9 cellular contexts compared by ENCODE assay signal in the genomic region with DNA sequence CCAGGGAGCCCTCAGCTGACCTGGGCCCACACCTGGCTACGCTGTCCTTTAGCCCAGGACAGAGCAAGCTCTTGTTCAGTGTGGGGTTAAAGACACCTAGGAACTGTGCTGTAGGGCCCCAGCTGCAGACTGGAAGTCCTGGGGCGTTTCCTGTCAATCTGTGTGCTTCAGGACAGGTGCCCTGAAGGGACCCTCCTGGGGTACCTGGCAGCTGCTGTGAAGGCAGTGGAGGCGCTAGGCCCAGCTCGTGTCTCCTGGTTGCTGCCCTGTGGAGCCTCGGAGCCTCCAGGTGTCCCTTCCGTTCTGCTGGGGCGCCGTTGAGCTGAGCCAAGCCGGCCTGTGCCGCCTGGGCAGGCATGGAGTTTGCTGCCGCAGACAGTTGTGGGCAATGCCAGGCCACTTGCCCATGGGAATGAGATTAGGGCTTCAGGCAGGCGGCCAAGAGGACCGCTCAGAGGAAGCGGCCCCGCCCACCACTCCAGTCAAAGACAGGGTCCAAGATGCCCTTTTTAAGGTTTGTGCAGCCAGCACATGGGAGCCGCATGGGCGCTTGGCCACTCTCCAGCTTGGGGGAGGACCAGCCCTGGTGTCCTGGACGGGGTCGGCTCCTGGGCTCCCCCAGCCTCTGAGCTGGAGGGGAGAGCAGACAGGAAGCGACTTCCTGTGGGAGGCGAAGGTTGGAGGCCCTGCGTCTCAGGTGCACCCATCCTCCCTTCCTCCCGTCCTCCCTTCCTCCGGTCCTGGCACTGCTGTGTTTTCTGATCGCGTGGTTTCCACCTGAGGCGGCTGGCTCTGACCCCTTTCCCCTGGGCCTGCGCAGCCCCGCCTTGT. TPM values are rescaled to one million over a fixed set of nuclear protein-coding genes. Genes with fewer than 3 reads are reported as not detected.
A peak's percentile ranks its signal among the peaks of the same experiment; 100 is the strongest.
DNase-seq lines count a peak whose midpoint lies in the region; ATAC-seq and TF ChIP-seq lines count a peak whose summit lies in the region.
"Had no signal": no experiment of that assay in that cellular context is flagged by ENCODE, and none has a peak within 500 bp of the region (broad histone marks: within the 10 kb centered on the region; RNA-seq: fewer than 3 reads in every experiment).

No MANE protein-coding gene starts in this region.

- intact Hi-C loops in left cardiac atrium (cut with DNase I): no loop called here

- ATAC-seq in activated T-cell treated with anti-CD3 and anti-CD28 coated beads, Interleukin-2, amount 50 U/mL, for 72 hours (replicated peaks in 1 of 2): no peak
- peak; percentile 17 to 24 for ATAC-seq in left cardiac atrium
- no peak for ATAC-seq in HG02840 (IDR thresholded peaks at IDR 0.05; ENCODE audit: low FRiP score, unreplicated experiment)
- ATAC-seq in esophagus mucosa: no peak

- peak overlapping the region; percentile 56 to 61 (median 59) for H3K4me3 ChIP-seq in skeletal muscle tissue (ENCODE audit: low read length in 3 of 3)

- peaks cover 39% of the 10 kb centered on the region for H3K36me3 Mint-ChIP-seq in HFFc6 (ENCODE audit: low read depth)
- peaks cover 17 to 42% of the 10 kb centered on the region in 2 donors for H3K36me3 Mint-ChIP-seq in activated T-cell treated with anti-CD3 and anti-CD28 coated beads, Interleukin-2, amount 50 U/mL, for 72 hours (ENCODE audit: insufficient read depth in 2 of 2)

- CTCF ChIA-PET in GM10248 (lab: Yijun Ruan, JAX): no interaction called here

- peak overlapping the region; percentile 50 to 76 (median 61) for H3K9ac ChIP-seq in skeletal muscle tissue (ENCODE audit: low read depth in 1 of 3, low read length in 3 of 3)

- H3K4me1 Mint-ChIP-seq in HFFc6 (ENCODE audit: low read depth): peaks cover 35% of the 10 kb centered on the region
- peaks cover 44% of the 10 kb centered on the region for H3K4me1 Mint-ChIP-seq in activated T-cell treated with anti-CD3 and anti-CD28 coated beads, Interleukin-2, amount 50 U/mL, for 72 hours (ENCODE audit: low read depth)

- peaks cover 15% of the 10 kb centered on the region for H3K27me3 Mint-ChIP-seq in HFFc6 (ENCODE audit: insufficient read depth)
- no peaks in the 10 kb centered on the region for H3K27me3 Mint-ChIP-seq in activated T-cell treated with anti-CD3 and anti-CD28 coated beads, Interleukin-2, amount 50 U/mL, for 72 hours (ENCODE audit: low read depth)

- H3K4me3 Mint-ChIP-seq in HFFc6: peak overlapping the region; percentile 66
- H3K4me3 Mint-ChIP-seq in activated T-cell treated with anti-CD3 and anti-CD28 coated beads, Interleukin-2, amount 50 U/mL, for 72 hours: peak overlapping the region; percentile 89 to 91

- no peaks in the 10 kb centered on the region for H3K9me3 ChIP-seq in skeletal muscle tissue (ENCODE audit: control insufficient read depth in 3 of 3, low read length in 3 of 3)

- H3K27ac Mint-ChIP-seq in HFFc6: peak overlapping the region; percentile 80
- H3K27ac Mint-ChIP-seq in activated T-cell treated with anti-CD3 and anti-CD28 coated beads, Interleukin-2, amount 50 U/mL, for 72 hours: peak overlapping the region; percentile 87

- POLR2A ChIA-PET in GM10248 (lab: Yijun Ruan, JAX): interaction anchor here (3.3 kb wide), 1 partner anchor 9 kb away, joined by 14 read pairs; no protein-coding TSS in a partner anchor

- H3K27ac ChIP-seq in skeletal muscle tissue (ENCODE audit: low read depth, low read length): peak overlapping the region; percentile 62

- peaks cover 55 to 66% (median 57%) of the 10 kb centered on the region in 3 donors for H3K4me1 ChIP-seq in skeletal muscle tissue (ENCODE audit: control insufficient read depth in 3 of 3, insufficient read depth in 3 of 3, low read length in 3 of 3)

- H3K27me3 ChIP-seq in skeletal muscle tissue (ENCODE audit: control insufficient read depth in 3 of 3, insufficient read depth in 3 of 3, low read length in 3 of 3): no peaks in the 10 kb centered on the region

- DNase-seq in HFFc6: no peak
- DNase-seq in activated T-cell treated with anti-CD3 and anti-CD28 coated beads, Interleukin-2, amount 50 U/mL, for 72 hours: no peak
- DNase-seq in left cardiac atrium: peak; percentile 89
- no peak for DNase-seq in GM10248 (ENCODE audit: extremely low spot score)
- no peak for DNase-seq in cerebellar cortex (ENCODE audit: low spot score)

- H3K9me3 Mint-ChIP-seq in HFFc6: no peaks in the 10 kb centered on the region
- no peaks in the 10 kb centered on the region for H3K9me3 Mint-ChIP-seq in activated T-cell treated with anti-CD3 and anti-CD28 coated beads, Interleukin-2, amount 50 U/mL, for 72 hours

- TF ChIP-seq CTCF in HFFc6 (IDR thresholded peaks at IDR 0.05): no peak
- TF ChIP-seq CTCF in GM10248 (IDR thresholded peaks at IDR 0.05; ENCODE audit: control extremely low read depth, extremely low read depth, low read depth, missing control alignments): no peak

- H3K36me3 ChIP-seq in skeletal muscle tissue (ENCODE audit: control insufficient read depth in 3 of 3, insufficient read depth in 3 of 3, low read length in 3 of 3): peaks cover 28 to 32% (median 30%) of the 10 kb centered on the region in 3 donors

RNA-seq across cellular contexts. Expression of gene PTBP1, which starts 4.0 kb away (rescaled TPM):
- total RNA-seq in HFFc6 (2021; fragmentation: NEBNext Ultra II Directional; extraction: Animal tissue kit (Norgen Biotek cat#: 25700)): 100 to 1,000 TPM; 307 to 421 (median 380) TPM
- 100 to 1,000 TPM; 515 to 611 TPM for total RNA-seq in activated T-cell treated with anti-CD3 and anti-CD28 coated beads, Interleukin-2, amount 50 U/mL, for 72 hours
- total RNA-seq in left cardiac atrium (100 to 1,000 TPM in 1 of 2 donors, 10 to 100 TPM in 1; 90.1 to 131 TPM), skeletal muscle tissue (50.1 TPM), esophagus mucosa (279 TPM)

RNA-seq across cellular contexts. Expression of gene PLPPR3, which starts 20.5 kb away (rescaled TPM):
- under 1 TPM in 1 of 6 experiments, not detected in 5; 0.09 TPM for total RNA-seq in HFFc6 (2021; fragmentation: NEBNext Ultra II Directional; extraction: Animal tissue kit (Norgen Biotek cat#: 25700))
- total RNA-seq in activated T-cell treated with anti-CD3 and anti-CD28 coated beads, Interleukin-2, amount 50 U/mL, for 72 hours: not detected
- total RNA-seq in left cardiac atrium: under 1 TPM; 0.21 to 0.27 TPM
- total RNA-seq in skeletal muscle tissue: 0.52 TPM
- total RNA-seq in esophagus mucosa: not detected
- total RNA-seq: T-helper 2 cell treated with Interferon-gamma antibody and Interleukin-4, amounts not matched to agents 100 ng/mL and 5 ng/mL, for 36 hours had no signal

RNA-seq across cellular contexts. Expression of gene AZU1, which starts 26.4 kb away (rescaled TPM):
- not detected for total RNA-seq in HFFc6 (2021; fragmentation: NEBNext Ultra II Directional; extraction: Animal tissue kit (Norgen Biotek cat#: 25700))
- total RNA-seq in activated T-cell treated with anti-CD3 and anti-CD28 coated beads, Interleukin-2, amount 50 U/mL, for 72 hours: not detected
- under 1 TPM in 1 of 2 donors, not detected in 1; 0.18 TPM for total RNA-seq in left cardiac atrium
- 2.6 TPM for total RNA-seq in skeletal muscle tissue
- not detected for total RNA-seq in esophagus mucosa
- total RNA-seq: T-helper 2 cell treated with Interferon-gamma antibody and Interleukin-4, amounts not matched to agents 100 ng/mL and 5 ng/mL, for 36 hours had no signal

RNA-seq across cellular contexts. Expression of gene PRTN3, which starts 39.6 kb away (rescaled TPM):
- not detected for total RNA-seq in HFFc6 (2021; fragmentation: NEBNext Ultra II Directional; extraction: Animal tissue kit (Norgen Biotek cat#: 25700))
- not detected for total RNA-seq in activated T-cell treated with anti-CD3 and anti-CD28 coated beads, Interleukin-2, amount 50 U/mL, for 72 hours
- total RNA-seq in left cardiac atrium (not detected), skeletal muscle tissue (4.7 TPM), esophagus mucosa (not detected)
- total RNA-seq: T-helper 2 cell treated with Interferon-gamma antibody and Interleukin-4, amounts not matched to agents 100 ng/mL and 5 ng/mL, for 36 hours had no signal

RNA-seq across cellular contexts. Expression of gene MISP, which starts 50.3 kb away (rescaled TPM):
- total RNA-seq in HFFc6 (2021; fragmentation: NEBNext Ultra II Directional; extraction: Animal tissue kit (Norgen Biotek cat#: 25700)): under 1 TPM in 2 of 6 experiments, not detected in 4; 0.05 to 0.07 TPM
- not detected for total RNA-seq in activated T-cell treated with anti-CD3 and anti-CD28 coated beads, Interleukin-2, amount 50 U/mL, for 72 hours
- total RNA-seq in left cardiac atrium (under 1 TPM in 1 of 2 donors, not detected in 1; 0.18 TPM), skeletal muscle tissue (not detected), esophagus mucosa (0.40 TPM)
- total RNA-seq: T-helper 2 cell treated with Interferon-gamma antibody and Interleukin-4, amounts not matched to agents 100 ng/mL and 5 ng/mL, for 36 hours had no signal

Comparison
In these comparisons a context has a peak if more than half of its experiments do, and no peak if none do; other contexts are left out.
1. ATAC-seq: peak in left cardiac atrium (2 of 2); none in activated T-cell treated with anti-CD3 and anti-CD28 coated beads, Interleukin-2, amount 50 U/mL, for 72 hours (0 of 2), HG02840 (single experiment) and esophagus mucosa (single experiment).